18 cellular contexts compared by ENCODE assay signal in the genomic region with DNA sequence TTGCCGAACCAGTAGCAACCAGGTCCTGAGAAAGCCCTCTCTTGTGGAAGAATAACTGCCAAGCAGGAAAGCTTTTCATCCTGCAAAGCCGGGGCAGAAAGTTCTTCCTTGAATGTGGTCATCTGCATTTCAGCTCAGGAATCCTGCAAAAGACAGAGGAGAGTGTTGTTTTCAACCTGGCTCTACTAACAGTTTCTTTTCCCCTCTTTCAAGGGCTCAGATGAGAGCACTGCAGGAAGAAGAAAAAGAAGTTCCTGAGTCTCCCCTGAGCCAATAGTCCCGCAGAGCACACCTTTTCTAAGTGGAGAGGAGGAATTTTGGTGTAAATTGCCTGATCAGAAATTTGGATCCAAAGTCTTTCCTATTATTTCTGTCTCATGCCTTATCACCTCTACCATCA. TPM values are rescaled to one million over a fixed set of nuclear protein-coding genes. Genes with fewer than 3 reads are reported as not detected.
A peak's percentile ranks its signal among the peaks of the same experiment; 100 is the strongest.
DNase-seq lines count a peak whose midpoint lies in the region; ATAC-seq and TF ChIP-seq lines count a peak whose summit lies in the region.
"Had no signal": no experiment of that assay in that cellular context is flagged by ENCODE, and none has a peak within 500 bp of the region (broad histone marks: within the 10 kb centered on the region; RNA-seq: fewer than 3 reads in every experiment).

No MANE protein-coding gene starts in this region.

- H3K4me1 Mint-ChIP-seq in activated naive CD8-positive, alpha-beta T cell (ENCODE audit: low read depth): peaks cover 23% of the 10 kb centered on the region
- H3K4me1 Mint-ChIP-seq in activated naive CD8-positive, alpha-beta T cell treated with anti-CD3 and anti-CD28 coated beads, Interleukin-2, amount 50 U/mL, for 24 hours: peaks cover under 1% of the 10 kb centered on the region
- H3K4me1 Mint-ChIP-seq in activated B cell treated with CpG ODN at 0.5 μM for 24 hours: peaks cover 42% of the 10 kb centered on the region
- peaks cover 36 to 50% of the 10 kb centered on the region in 2 donors for H3K4me1 Mint-ChIP-seq in stimulated activated naive B cell treated with anti-CD40 and anti-IgM and Interleukin-4, amounts not matched to agents 10 μg/mL and 1 μg/mL and 100 μg/mL, for 72 hours

- no peaks in the 10 kb centered on the region for H3K36me3 Mint-ChIP-seq in activated naive CD8-positive, alpha-beta T cell
- H3K36me3 Mint-ChIP-seq in activated naive CD8-positive, alpha-beta T cell treated with anti-CD3 and anti-CD28 coated beads, Interleukin-2, amount 50 U/mL, for 24 hours (ENCODE audit: low read depth): peaks cover 4% of the 10 kb centered on the region
- peaks cover 54% of the 10 kb centered on the region for H3K36me3 Mint-ChIP-seq in activated B cell treated with CpG ODN at 0.5 μM for 24 hours (ENCODE audit: low read depth)
- H3K36me3 Mint-ChIP-seq in stimulated activated naive B cell treated with anti-CD40 and anti-IgM and Interleukin-4, amounts not matched to agents 10 μg/mL and 1 μg/mL and 100 μg/mL, for 72 hours: peaks cover 30 to 47% of the 10 kb centered on the region in 2 donors

- H3K9me3 Mint-ChIP-seq in activated naive CD8-positive, alpha-beta T cell (ENCODE audit: low read depth): no peaks in the 10 kb centered on the region
- H3K9me3 Mint-ChIP-seq in activated naive CD8-positive, alpha-beta T cell treated with anti-CD3 and anti-CD28 coated beads, Interleukin-2, amount 50 U/mL, for 24 hours: no peaks in the 10 kb centered on the region
- H3K9me3 Mint-ChIP-seq in activated B cell treated with CpG ODN at 0.5 μM for 24 hours: no peaks in the 10 kb centered on the region
- no peaks in the 10 kb centered on the region for H3K9me3 Mint-ChIP-seq in stimulated activated naive B cell treated with anti-CD40 and anti-IgM and Interleukin-4, amounts not matched to agents 10 μg/mL and 1 μg/mL and 100 μg/mL, for 72 hours

- POLR2A ChIA-PET in activated B cell treated with CpG ODN at 0.5 μM for 24 hours (lab: Charles Lee): no interaction called here

- no peak for TF ChIP-seq CTCF in activated B cell treated with CpG ODN at 0.5 μM for 24 hours (IDR thresholded peaks at IDR 0.05)

- DNase-seq in activated naive CD8-positive, alpha-beta T cell treated with anti-CD3 and anti-CD28 coated beads, Interleukin-2, amount 50 U/mL, for 24 hours: no peak
- DNase-seq in activated B cell treated with CpG ODN at 0.5 μM for 24 hours (no peak), iPS DF 4.7 (ENCODE audit: extremely low read depth, low spot score) (peak; percentile 22), cerebellar cortex (ENCODE audit: low spot score) (no peak)
- no peak for DNase-seq in stimulated activated naive B cell treated with anti-CD40 and anti-IgM and Interleukin-4, amounts not matched to agents 10 μg/mL and 1 μg/mL and 100 μg/mL, for 72 hours
- no peak for DNase-seq in stimulated activated CD4-positive, alpha-beta T cell treated with anti-CD3 and anti-CD28 coated beads, Interleukin-4, amount 100 ng/mL, for 4 hours
- DNase-seq: C1 segment of cervical spinal cord, COR-L47, H7, MV-4-11, NCI-H1417, NCI-H187 treated with DMSO at 0.1 percent for 48 hours, NCI-H69, SIG-M5 had no signal

- H3K4me3 Mint-ChIP-seq in activated naive CD8-positive, alpha-beta T cell: peak overlapping the region; percentile 22
- H3K4me3 Mint-ChIP-seq in activated naive CD8-positive, alpha-beta T cell treated with anti-CD3 and anti-CD28 coated beads, Interleukin-2, amount 50 U/mL, for 24 hours: no peak overlapping the region
- no peak overlapping the region for H3K4me3 Mint-ChIP-seq in activated B cell treated with CpG ODN at 0.5 μM for 24 hours
- no peak overlapping the region for H3K4me3 Mint-ChIP-seq in stimulated activated naive B cell treated with anti-CD40 and anti-IgM and Interleukin-4, amounts not matched to agents 10 μg/mL and 1 μg/mL and 100 μg/mL, for 72 hours

- intact Hi-C loops in activated B cell treated with CpG ODN at 0.5 μM for 24 hours (cut with micrococcal nuclease): loop anchor here (10.0 kb wide), 1 partner anchor 94 kb away; no protein-coding TSS in a partner anchor

- no peaks in the 10 kb centered on the region for H3K27me3 Mint-ChIP-seq in activated naive CD8-positive, alpha-beta T cell
- peaks cover 4% of the 10 kb centered on the region for H3K27me3 Mint-ChIP-seq in activated naive CD8-positive, alpha-beta T cell treated with anti-CD3 and anti-CD28 coated beads, Interleukin-2, amount 50 U/mL, for 24 hours
- H3K27me3 Mint-ChIP-seq in activated B cell treated with CpG ODN at 0.5 μM for 24 hours: no peaks in the 10 kb centered on the region
- H3K27me3 Mint-ChIP-seq in stimulated activated naive B cell treated with anti-CD40 and anti-IgM and Interleukin-4, amounts not matched to agents 10 μg/mL and 1 μg/mL and 100 μg/mL, for 72 hours: no peaks in the 10 kb centered on the region

- no peak overlapping the region for H3K27ac Mint-ChIP-seq in activated naive CD8-positive, alpha-beta T cell
- no peak overlapping the region for H3K27ac Mint-ChIP-seq in activated naive CD8-positive, alpha-beta T cell treated with anti-CD3 and anti-CD28 coated beads, Interleukin-2, amount 50 U/mL, for 24 hours
- peak overlapping the region; percentile 70 for H3K27ac Mint-ChIP-seq in activated B cell treated with CpG ODN at 0.5 μM for 24 hours
- H3K27ac Mint-ChIP-seq in stimulated activated naive B cell treated with anti-CD40 and anti-IgM and Interleukin-4, amounts not matched to agents 10 μg/mL and 1 μg/mL and 100 μg/mL, for 72 hours: peak overlapping the region; percentile 42

- CTCF ChIA-PET in activated B cell treated with CpG ODN at 0.5 μM for 24 hours (lab: Charles Lee): no interaction called here

- no peak for ATAC-seq in activated naive CD8-positive, alpha-beta T cell treated with anti-CD3 and anti-CD28 coated beads, Interleukin-2, amount 50 U/mL, for 24 hours
- ATAC-seq in activated B cell treated with CpG ODN at 0.5 μM for 24 hours (ENCODE audit: low read depth): no peak
- no peak for ATAC-seq in stimulated activated naive B cell treated with anti-CD40 and anti-IgM and Interleukin-4, amounts not matched to agents 10 μg/mL and 1 μg/mL and 100 μg/mL, for 72 hours (replicated peaks)
- no peak for ATAC-seq in GM21528 (IDR thresholded peaks at IDR 0.05; ENCODE audit: low FRiP score, unreplicated experiment)
- ATAC-seq: A549, K562 had no signal

RNA-seq across cellular contexts. Expression of a gene that starts 10.7 kb away (rescaled TPM):
- 621 and 630 TPM in 2 replicates for total RNA-seq in activated B cell treated with CpG ODN at 0.5 μM for 24 hours

RNA-seq across cellular contexts. Expression of a gene that starts 48.9 kb away (rescaled TPM):
- 196 and 199 TPM in 2 replicates for total RNA-seq in activated B cell treated with CpG ODN at 0.5 μM for 24 hours
- total RNA-seq: K562 had no signal

RNA-seq across cellular contexts. Expression of a gene that starts 58.2 kb away (rescaled TPM):
- 628 and 664 TPM in 2 replicates for total RNA-seq in activated B cell treated with CpG ODN at 0.5 μM for 24 hours
- total RNA-seq: H7 had no signal

Comparison
In these comparisons a context has a peak if more than half of its experiments do, and no peak if none do; other contexts are left out.
1. H3K27ac Mint-ChIP-seq: peak in activated B cell treated with CpG ODN at 0.5 μM for 24 hours (single experiment) and stimulated activated naive B cell treated with anti-CD40 and anti-IgM and Interleukin-4, amounts not matched to agents 10 μg/mL and 1 μg/mL and 100 μg/mL, for 72 hours (single experiment); none in activated naive CD8-positive, alpha-beta T cell (single experiment) and activated naive CD8-positive, alpha-beta T cell treated with anti-CD3 and anti-CD28 coated beads, Interleukin-2, amount 50 U/mL, for 24 hours (single experiment).